18 cellular contexts compared by ENCODE assay signal in genomic region chr18:49961271-49961670, GRCh38.
"Had no signal": no experiment of that assay in that cellular context is flagged by ENCODE, and none has a peak within 500 bp of the region (broad histone marks: within the 10 kb centered on the region; RNA-seq: fewer than 3 reads in every experiment).

No MANE protein-coding gene starts in this region.

- FAIRE-seq: endothelial cell of umbilical vein, TTC549 had no signal

- H3K36me3 Mint-ChIP-seq: memory B cell; naive thymus-derived CD4-positive, alpha-beta T cell had no signal

- ATAC-seq: heart right ventricle; naive thymus-derived CD4-positive, alpha-beta T cell; psoas muscle; right cardiac atrium; T-helper 17 cell had no signal

- H3K4me3 ChIP-seq: esophagus squamous epithelium, heart right ventricle, ovary, psoas muscle, stomach, vagina had no signal

- DNase-seq: activated CD4-positive, alpha-beta T cell treated with anti-CD3 and anti-CD28 coated beads for 48 hours; effector CD8-positive, alpha-beta T cell; esophagus squamous epithelium; heart right ventricle; immature natural killer cell; ovary; psoas muscle; right cardiac atrium; stimulated activated CD4-positive, alpha-beta T cell treated with anti-CD3 and anti-CD28 coated beads, Interleukin-2, amount 100 ng/mL, for 24 hours; stomach; T-helper 17 cell; trophoblast cell had no signal

- H3K4me1 ChIP-seq: esophagus squamous epithelium, heart right ventricle, psoas muscle, stomach had no signal

- H3K27ac ChIP-seq: esophagus squamous epithelium, heart right ventricle, ovary, psoas muscle, stomach, vagina had no signal

- H3K27me3 ChIP-seq: esophagus squamous epithelium, ovary, stomach, vagina had no signal

- H3K36me3 ChIP-seq: heart right ventricle, ovary, vagina had no signal

- H3K9me3 ChIP-seq: esophagus squamous epithelium, heart right ventricle, ovary, psoas muscle, stomach, vagina had no signal

- H3K9me3 Mint-ChIP-seq: dendritic cell treated with granulocyte-macrophage colony-stimulating factor and Interleukin-4, amounts not matched to agents 40 ng/mL and 50 ng/mL, for 4 days; memory B cell had no signal

- H3K27ac Mint-ChIP-seq: dendritic cell treated with granulocyte-macrophage colony-stimulating factor and Interleukin-4, amounts not matched to agents 40 ng/mL and 50 ng/mL, for 4 days; immature natural killer cell; memory B cell; T-helper 17 cell had no signal

- H3K4me3 Mint-ChIP-seq: dendritic cell treated with granulocyte-macrophage colony-stimulating factor and Interleukin-4, amounts not matched to agents 40 ng/mL and 50 ng/mL, for 4 days; immature natural killer cell; memory B cell had no signal
